Comparison of ENCODE assay signal across 20 cellular contexts in genomic region chrX:47605024-47605423, GRCh38.
"Had no signal": no experiment of that assay in that cellular context is flagged by ENCODE, and none has a peak within 500 bp of the region (broad histone marks: within the 10 kb centered on the region; RNA-seq: fewer than 3 reads in every experiment).

No MANE protein-coding gene starts in this region.

- H3K4me3 ChIP-seq: dorsolateral prefrontal cortex, esophagus squamous epithelium, gastroesophageal sphincter, heart right ventricle, prostate gland, spleen, thoracic aorta had no signal

- H3K36me3 ChIP-seq: esophagus squamous epithelium, gastroesophageal sphincter, heart right ventricle, prostate gland, spleen, thoracic aorta, WERI-Rb-1 had no signal

- H3K27me3 ChIP-seq: esophagus squamous epithelium, gastroesophageal sphincter, heart right ventricle, spleen had no signal

- H3K9me3 ChIP-seq: esophagus squamous epithelium, gastroesophageal sphincter, prostate gland, thoracic aorta had no signal

- ATAC-seq: activated T-cell treated with anti-CD3 and anti-CD28 coated beads, Interleukin-2, amount 50 U/mL, for 4 hours; gastroesophageal sphincter; heart right ventricle; left cardiac atrium; natural killer cell treated with Interleukin-12 subunit alpha and Interleukin-12 subunit beta and Interleukin-15 and Interleukin-18, amount 100 ng/mL, for 72 hours had no signal

- H3K27ac ChIP-seq: dorsolateral prefrontal cortex, esophagus squamous epithelium, gastroesophageal sphincter, heart right ventricle, prostate gland, spleen, thoracic aorta, WERI-Rb-1 had no signal

- DNase-seq: activated CD8-positive, alpha-beta memory T cell treated with anti-CD3 and anti-CD28 coated beads, Interleukin-2, amount 50 U/mL, for 4 hours; activated naive CD4-positive, alpha-beta T cell treated with Interleukin-2 at 50 U/mL for 16 hours; activated naive CD8-positive, alpha-beta T cell treated with anti-CD3 and anti-CD28 coated beads for 36 hours; activated T-cell treated with anti-CD3 and anti-CD28 coated beads, Interleukin-2, amount 50 U/mL, for 4 hours; central memory CD4-positive, alpha-beta T cell; dorsolateral prefrontal cortex; esophagus squamous epithelium; heart right ventricle; islet precursor cell; left cardiac atrium; spleen; stimulated activated CD4-positive, alpha-beta T cell treated with anti-CD3 and anti-CD28 coated beads, Interleukin-4, amount 100 ng/mL, for 1 hour; stimulated activated naive CD4-positive, alpha-beta T cell treated with Interleukin-2 at 50 U/mL for 16 hours; WERI-Rb-1 had no signal

- H3K4me1 ChIP-seq: esophagus squamous epithelium, gastroesophageal sphincter, heart right ventricle, prostate gland, spleen had no signal

- FAIRE-seq: astrocyte, TTC549 had no signal
